ENCODE assay signal across 8 cellular contexts in genomic region chr11:59273008-59273841, GRCh38.
DNase-seq lines count a peak whose midpoint lies in the region; ATAC-seq and TF ChIP-seq lines count a peak whose summit lies in the region.

No MANE protein-coding gene starts in this region.

- TF ChIP-seq POLR2A in esophagus muscularis mucosa (IDR thresholded peaks at IDR 0.05; ENCODE audit: low read depth) = no peak

- peak overlapping the region; percentile 50 to 62 for H3K27ac Mint-ChIP-seq in activated naive CD4-positive, alpha-beta T cell treated with anti-CD3 and anti-CD28 coated beads, Interleukin-2, amount 50 U/mL, for 72 hours
- peak overlapping the region; percentile 13 for H3K27ac Mint-ChIP-seq in stimulated activated naive CD8-positive, alpha-beta T cell treated with anti-CD3 and anti-CD28 coated beads, Interleukin-15, Interleukin-2, amounts not matched to agents 100 ng/mL and 50 ng/mL, for 24 hours
- H3K27ac Mint-ChIP-seq in HFFc6 = no peak overlapping the region

- no peaks in the 10 kb centered on the region for H3K4me1 ChIP-seq in esophagus muscularis mucosa

- no peaks in the 10 kb centered on the region for H3K36me3 Mint-ChIP-seq in activated naive CD4-positive, alpha-beta T cell treated with anti-CD3 and anti-CD28 coated beads, Interleukin-2, amount 50 U/mL, for 72 hours
- H3K36me3 Mint-ChIP-seq in stimulated activated naive CD8-positive, alpha-beta T cell treated with anti-CD3 and anti-CD28 coated beads, Interleukin-15, Interleukin-2, amounts not matched to agents 100 ng/mL and 50 ng/mL, for 24 hours (ENCODE audit: low read depth) = no peaks in the 10 kb centered on the region
- no peaks in the 10 kb centered on the region for H3K36me3 Mint-ChIP-seq in HFFc6 (ENCODE audit: low read depth)

- intact Hi-C loops in esophagus muscularis mucosa (cut with DNase I) = no loop called here

- no peaks in the 10 kb centered on the region for H3K27me3 ChIP-seq in esophagus muscularis mucosa

- no peak for TF ChIP-seq EP300 in esophagus muscularis mucosa (IDR thresholded peaks at IDR 0.05)

- H3K4me3 ChIP-seq in esophagus muscularis mucosa = no peak overlapping the region

- no peaks in the 10 kb centered on the region for H3K9me3 Mint-ChIP-seq in activated naive CD4-positive, alpha-beta T cell treated with anti-CD3 and anti-CD28 coated beads, Interleukin-2, amount 50 U/mL, for 72 hours
- no peaks in the 10 kb centered on the region for H3K9me3 Mint-ChIP-seq in stimulated activated naive CD8-positive, alpha-beta T cell treated with anti-CD3 and anti-CD28 coated beads, Interleukin-15, Interleukin-2, amounts not matched to agents 100 ng/mL and 50 ng/mL, for 24 hours
- H3K9me3 Mint-ChIP-seq in HFFc6 = no peaks in the 10 kb centered on the region; the same call in 1 of the 2 replicates

- H3K27me3 Mint-ChIP-seq in stimulated activated naive CD8-positive, alpha-beta T cell treated with anti-CD3 and anti-CD28 coated beads, Interleukin-15, Interleukin-2, amounts not matched to agents 100 ng/mL and 50 ng/mL, for 24 hours = no peaks in the 10 kb centered on the region
- H3K27me3 Mint-ChIP-seq in HFFc6 (ENCODE audit: insufficient read depth) = peaks cover 3% of the 10 kb centered on the region

- peaks cover 48% of the 10 kb centered on the region for H3K4me1 Mint-ChIP-seq in stimulated activated naive CD8-positive, alpha-beta T cell treated with anti-CD3 and anti-CD28 coated beads, Interleukin-15, Interleukin-2, amounts not matched to agents 100 ng/mL and 50 ng/mL, for 24 hours (ENCODE audit: low read depth)
- no peaks in the 10 kb centered on the region for H3K4me1 Mint-ChIP-seq in HFFc6 (ENCODE audit: low read depth)

- H3K36me3 ChIP-seq in esophagus muscularis mucosa = no peaks in the 10 kb centered on the region

- H3K9me3 ChIP-seq in esophagus muscularis mucosa = peaks cover 0 to 9% (median 0%) of the 10 kb centered on the region in 4 donors

- ATAC-seq in activated naive CD4-positive, alpha-beta T cell treated with anti-CD3 and anti-CD28 coated beads, Interleukin-2, amount 50 U/mL, for 72 hours = no peak
- ATAC-seq in HG03060 (IDR thresholded peaks at IDR 0.05; ENCODE audit: low read depth, unreplicated experiment) = peak; percentile 91

- no peak overlapping the region for H3K27ac ChIP-seq in esophagus muscularis mucosa (replicated peaks in 1 of 4)

- DNase-seq in activated naive CD4-positive, alpha-beta T cell treated with anti-CD3 and anti-CD28 coated beads, Interleukin-2, amount 50 U/mL, for 72 hours (ENCODE audit: low spot score in 2 of 2) = no peak
- DNase-seq in activated naive CD4-positive, alpha-beta T cell treated with Interleukin-2 at 50 U/mL for 16 hours = no peak
- peak; percentile 33 for DNase-seq in SIG-M5 (lab: John Stamatoyannopoulos, UW)
- no peak for DNase-seq in HFFc6
- DNase-seq in esophagus muscularis mucosa (ENCODE audit: extremely low spot score) = no peak
- DNase-seq in NCI-H2107 (lab: John Stamatoyannopoulos, UW) = no peak

- H3K4me3 Mint-ChIP-seq in stimulated activated naive CD8-positive, alpha-beta T cell treated with anti-CD3 and anti-CD28 coated beads, Interleukin-15, Interleukin-2, amounts not matched to agents 100 ng/mL and 50 ng/mL, for 24 hours = no peak overlapping the region
- H3K4me3 Mint-ChIP-seq in HFFc6 = no peak overlapping the region

- WGBS in esophagus muscularis mucosa = 66% methylated on average over 3 of the region's 5 CpGs

- TF ChIP-seq CTCF in HFFc6 (IDR thresholded peaks at IDR 0.05) (no peak), esophagus muscularis mucosa (IDR thresholded peaks at IDR 0.05) (no peak)
